Comparison of ENCODE assay signal across 9 cellular contexts in the genomic region with DNA sequence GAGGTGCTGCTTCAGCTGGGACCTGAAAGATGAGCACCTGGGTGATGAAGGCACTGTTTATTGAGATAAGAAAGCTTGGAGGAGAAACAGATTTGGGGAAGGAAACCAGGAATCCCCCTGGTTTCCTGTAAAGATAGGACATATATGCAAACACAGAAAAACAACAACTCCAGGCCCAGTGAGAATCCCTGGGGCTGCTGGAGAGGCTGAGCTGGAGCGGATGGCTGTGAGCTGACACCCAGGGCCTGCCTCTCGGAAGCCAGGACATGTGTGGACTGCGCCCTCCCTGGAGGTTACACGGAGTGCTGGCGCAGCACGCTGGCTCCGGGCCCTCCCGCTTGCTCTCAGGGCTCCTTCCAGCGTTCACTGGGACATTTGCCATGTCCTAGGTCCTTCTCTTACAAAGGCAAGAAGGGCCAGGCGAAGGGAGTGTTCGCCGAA. TPM values are rescaled to one million over a fixed set of nuclear protein-coding genes. Genes with fewer than 3 reads are reported as not detected.
DNase-seq lines count a peak whose midpoint lies in the region; ATAC-seq, FAIRE-seq and TF ChIP-seq lines count a peak whose summit lies in the region.
"Had no signal": no experiment of that assay in that cellular context is flagged by ENCODE, and none has a peak within 500 bp of the region (broad histone marks: within the 10 kb centered on the region; RNA-seq: fewer than 3 reads in every experiment).

No MANE protein-coding gene starts in this region.

- TF ChIP-seq CTCF in fibroblast of the aortic adventitia (IDR thresholded peaks at IDR 0.05; ENCODE audit: insufficient read depth, low read length): peak; percentile 16
- TF ChIP-seq CTCF in osteoblast (IDR thresholded peaks at IDR 0.05; ENCODE audit: extremely low read depth, low read depth, low read length): no peak

- H3K27ac ChIP-seq in BLaER1: peak overlapping the region; percentile 23; the same call in 1 of the 2 replicates
- H3K27ac ChIP-seq in osteoblast (ENCODE audit: low read depth, low read length): peak overlapping the region; percentile 73

- DNase-seq in SK-N-DZ (ENCODE audit: low spot score): peak; percentile 26
- peak; percentile 93 for DNase-seq in fibroblast of the aortic adventitia (ENCODE audit: low read depth)
- DNase-seq in osteoblast (ENCODE audit: insufficient read length, low spot score, missing footprints): peak; percentile 85
- no peak for DNase-seq in GM19240 (ENCODE audit: insufficient read length, low spot score)
- no peak for DNase-seq in DMS53 treated with DMSO at 0.1 percent for 48 hours (lab: John Stamatoyannopoulos, UW; ENCODE audit: unreplicated experiment)
- no peak for DNase-seq in HTR-8/SVneo (ENCODE audit: insufficient read length, low spot score)
- DNase-seq: activated CD4-positive, alpha-beta T cell treated with anti-CD3 and anti-CD28 coated beads, Interleukin-2, amount 50 U/mL, for 48 hours had no signal

- no peaks in the 10 kb centered on the region for H3K27me3 ChIP-seq in BLaER1
- H3K27me3 ChIP-seq in osteoblast (ENCODE audit: insufficient read depth, low read length): no peaks in the 10 kb centered on the region

- no peaks in the 10 kb centered on the region for H3K79me2 ChIP-seq in osteoblast (ENCODE audit: insufficient read depth, low read length)

- H3K4me3 ChIP-seq in BLaER1 (no peak overlapping the region), fibroblast of the aortic adventitia (ENCODE audit: low read depth, low read length) (no peak overlapping the region), osteoblast (ENCODE audit: insufficient read depth, low read length) (peak overlapping the region; percentile 48)

- no peak for FAIRE-seq in HTR-8/SVneo (lab: Jason Lieb, UNC)

- peak overlapping the region; percentile 79 for H2AFZ ChIP-seq in osteoblast (ENCODE audit: low read length)

- no peak for ATAC-seq in GM21360 (IDR thresholded peaks at IDR 0.05; ENCODE audit: unreplicated experiment)

- H3K4me1 ChIP-seq in BLaER1: peaks cover 34% of the 10 kb centered on the region
- peaks cover 25% of the 10 kb centered on the region for H3K4me1 ChIP-seq in osteoblast (ENCODE audit: insufficient read depth, low read length)

- H4K20me1 ChIP-seq in BLaER1 (no peaks in the 10 kb centered on the region), osteoblast (ENCODE audit: insufficient read depth, low read length) (no peaks in the 10 kb centered on the region)

- no peak overlapping the region for H3K9ac ChIP-seq in BLaER1

- H3K4me2 ChIP-seq in BLaER1 (peak overlapping the region; percentile 39), osteoblast (ENCODE audit: insufficient read depth, low read length) (peak overlapping the region; percentile 66)

- H3K36me3 ChIP-seq in BLaER1 (no peaks in the 10 kb centered on the region), osteoblast (ENCODE audit: insufficient read depth, low read length) (no peaks in the 10 kb centered on the region)

- no peaks in the 10 kb centered on the region for H3K9me3 ChIP-seq in BLaER1
- H3K9me3 ChIP-seq in osteoblast (ENCODE audit: low read depth, low read length): no peaks in the 10 kb centered on the region

RNA-seq across cellular contexts. Expression of a gene that starts 57.5 kb away (rescaled TPM):
- polyA plus RNA-seq in SK-N-DZ (2014; cell fraction: cytosol; rRNA removed): 80.5 and 95.0 TPM in 2 replicates
- polyA plus RNA-seq in SK-N-DZ (2014; cell fraction: nucleus; rRNA removed): 23.8 and 35.5 TPM in 2 replicates
- 31.0 and 99.4 TPM in 2 replicates for total RNA-seq in fibroblast of the aortic adventitia (ENCODE audit: low replicate concordance)
- total RNA-seq in osteoblast: 67.7 and 84.0 TPM in 2 replicates

Comparison
In these comparisons a context has a peak if more than half of its experiments do, and no peak if none do; other contexts are left out.
1. DNase-seq: peak in SK-N-DZ (single experiment), fibroblast of the aortic adventitia (single experiment) and osteoblast (single experiment); none in GM19240 (single experiment), DMS53 treated with DMSO at 0.1 percent for 48 hours (single experiment) and HTR-8/SVneo (single experiment).